13 cellular contexts compared by ENCODE assay signal in genomic region chr14:23548351-23549318, GRCh38. TPM values are rescaled to one million over a fixed set of nuclear protein-coding genes. Genes with fewer than 3 reads are reported as not detected.
DNase-seq lines count a peak whose midpoint lies in the region; ATAC-seq, FAIRE-seq and TF ChIP-seq lines count a peak whose summit lies in the region.
"Had no signal": no experiment of that assay in that cellular context is flagged by ENCODE, and none has a peak within 500 bp of the region (broad histone marks: within the 10 kb centered on the region; RNA-seq: fewer than 3 reads in every experiment).

No MANE protein-coding gene starts in this region.

- H3K4me1 Mint-ChIP-seq in HFFc6 (ENCODE audit: low read depth) (peaks cover 12% of the 10 kb centered on the region), astrocyte (ENCODE audit: low read depth, unreplicated experiment) (peaks cover 17% of the 10 kb centered on the region)
- peaks cover 3% of the 10 kb centered on the region for H3K4me1 Mint-ChIP-seq in activated naive CD8-positive, alpha-beta T cell treated with anti-CD3 and anti-CD28 coated beads for 36 hours

- H3K4me3 ChIP-seq in BLaER1 (no peak overlapping the region), astrocyte (ENCODE audit: insufficient read depth, low read depth, low read length) (no peak overlapping the region), Karpas-422 (ENCODE audit: low read length) (no peak overlapping the region)
- H3K4me3 ChIP-seq: right atrium auricular region had no signal

- no peaks in the 10 kb centered on the region for H3K36me3 ChIP-seq in BLaER1
- no peaks in the 10 kb centered on the region for H3K36me3 ChIP-seq in astrocyte (ENCODE audit: insufficient read depth, low read length)
- H3K36me3 ChIP-seq in Karpas-422 (ENCODE audit: insufficient read depth, low read length) = no peaks in the 10 kb centered on the region
- H3K36me3 ChIP-seq: right atrium auricular region had no signal

- DNase-seq in HFFc6 (peak; percentile 45), astrocyte (ENCODE audit: low read depth) (peak; percentile 56), iPS-NIHi7 (ENCODE audit: extremely low spot score) (peak; percentile 30), Karpas-422 (no peak), NCI-H1694 (lab: John Stamatoyannopoulos, UW) (no peak)
- DNase-seq in activated naive CD8-positive, alpha-beta T cell treated with anti-CD3 and anti-CD28 coated beads for 36 hours = no peak
- DNase-seq: activated T-cell treated with anti-CD3 and anti-CD28 coated beads, Interleukin-2, amount 50 U/mL, for 24 hours; aorta; NCI-H524 treated with DMSO at 0.1 percent for 48 hours had no signal

- no peak overlapping the region for H3K27ac Mint-ChIP-seq in HFFc6
- H3K27ac Mint-ChIP-seq in astrocyte (ENCODE audit: unreplicated experiment) = no peak overlapping the region
- H3K27ac Mint-ChIP-seq in activated naive CD8-positive, alpha-beta T cell treated with anti-CD3 and anti-CD28 coated beads for 36 hours = no peak overlapping the region
- H3K27ac Mint-ChIP-seq: activated T-cell treated with anti-CD3 and anti-CD28 coated beads, Interleukin-2, amount 50 U/mL, for 24 hours had no signal

- peak overlapping the region; percentile 26; the same call in 1 of the 2 replicates for H3K4me2 ChIP-seq in BLaER1
- H3K4me2 ChIP-seq in astrocyte (ENCODE audit: low read length) = peak overlapping the region; percentile 98
- H3K4me2 ChIP-seq in Karpas-422 (ENCODE audit: low read depth, low read length, poor library complexity, severe bottlenecking) = no peak overlapping the region

- H2AFZ ChIP-seq in astrocyte (ENCODE audit: low read depth, low read length) (peak overlapping the region; percentile 28), Karpas-422 (ENCODE audit: low read length) (no peak overlapping the region)

- H3K79me2 ChIP-seq in astrocyte (ENCODE audit: insufficient read depth, low read length) (peaks cover 5% of the 10 kb centered on the region), Karpas-422 (ENCODE audit: low read length) (no peaks in the 10 kb centered on the region)

- H4K20me1 ChIP-seq in BLaER1 (no peaks in the 10 kb centered on the region), astrocyte (ENCODE audit: insufficient read depth, low read length) (no peaks in the 10 kb centered on the region), Karpas-422 (ENCODE audit: insufficient read depth, low read depth, low read length) (no peaks in the 10 kb centered on the region)

- H3K9me3 Mint-ChIP-seq in HFFc6 = no peaks in the 10 kb centered on the region
- peaks cover 2% of the 10 kb centered on the region for H3K9me3 Mint-ChIP-seq in astrocyte (ENCODE audit: unreplicated experiment)
- no peaks in the 10 kb centered on the region for H3K9me3 Mint-ChIP-seq in activated naive CD8-positive, alpha-beta T cell treated with anti-CD3 and anti-CD28 coated beads for 36 hours
- H3K9me3 Mint-ChIP-seq: activated T-cell treated with anti-CD3 and anti-CD28 coated beads, Interleukin-2, amount 50 U/mL, for 24 hours had no signal

- H3K9ac ChIP-seq in BLaER1 (no peak overlapping the region), astrocyte (ENCODE audit: low read length) (peak overlapping the region; percentile 57), Karpas-422 (ENCODE audit: low read length) (no peak overlapping the region)

- no peaks in the 10 kb centered on the region for H3K9me3 ChIP-seq in BLaER1
- no peaks in the 10 kb centered on the region for H3K9me3 ChIP-seq in astrocyte (ENCODE audit: insufficient read depth, low read depth, low read length)
- no peaks in the 10 kb centered on the region for H3K9me3 ChIP-seq in Karpas-422 (ENCODE audit: low read length)
- H3K9me3 ChIP-seq: right atrium auricular region had no signal

- H3K4me3 Mint-ChIP-seq in HFFc6 (no peak overlapping the region), astrocyte (ENCODE audit: unreplicated experiment) (no peak overlapping the region)
- no peak overlapping the region for H3K4me3 Mint-ChIP-seq in activated naive CD8-positive, alpha-beta T cell treated with anti-CD3 and anti-CD28 coated beads for 36 hours
- H3K4me3 Mint-ChIP-seq: activated T-cell treated with anti-CD3 and anti-CD28 coated beads, Interleukin-2, amount 50 U/mL, for 24 hours had no signal

- no peak overlapping the region for H3K27ac ChIP-seq in BLaER1
- H3K27ac ChIP-seq in astrocyte (ENCODE audit: low read depth, low read length) = peak overlapping the region; percentile 74
- H3K27ac ChIP-seq in Karpas-422 (ENCODE audit: low read length) = no peak overlapping the region
- H3K27ac ChIP-seq: right atrium auricular region had no signal

- no peak for FAIRE-seq in astrocyte (lab: Jason Lieb, UNC)

- peaks cover 53% of the 10 kb centered on the region for H3K4me1 ChIP-seq in BLaER1
- peaks cover 20% of the 10 kb centered on the region for H3K4me1 ChIP-seq in astrocyte (ENCODE audit: insufficient read depth, low read length)
- peaks cover 16% of the 10 kb centered on the region for H3K4me1 ChIP-seq in Karpas-422 (ENCODE audit: low read length)

- no peak for ATAC-seq in GM21576 (IDR thresholded peaks at IDR 0.05; ENCODE audit: unreplicated experiment)
- ATAC-seq: SK-N-SH treated with all-trans-retinoic acid at 6 μM for 48 hours had no signal

- H3K27me3 ChIP-seq in BLaER1 (no peaks in the 10 kb centered on the region), astrocyte (ENCODE audit: insufficient read depth, low read length) (no peaks in the 10 kb centered on the region), Karpas-422 (ENCODE audit: low read length) (no peaks in the 10 kb centered on the region)
- H3K27me3 ChIP-seq: right atrium auricular region had no signal

- TF ChIP-seq CTCF in HFFc6 (IDR thresholded peaks at IDR 0.05) (no peak), astrocyte (IDR thresholded peaks at IDR 0.05; ENCODE audit: insufficient read depth, low read depth, low read length) (no peak)

- H3K27me3 Mint-ChIP-seq in HFFc6 (ENCODE audit: insufficient read depth) = peaks cover 6% of the 10 kb centered on the region
- H3K27me3 Mint-ChIP-seq in astrocyte (ENCODE audit: low read depth, unreplicated experiment) = no peaks in the 10 kb centered on the region
- no peaks in the 10 kb centered on the region for H3K27me3 Mint-ChIP-seq in activated naive CD8-positive, alpha-beta T cell treated with anti-CD3 and anti-CD28 coated beads for 36 hours
- H3K27me3 Mint-ChIP-seq: activated T-cell treated with anti-CD3 and anti-CD28 coated beads, Interleukin-2, amount 50 U/mL, for 24 hours had no signal

- H3K36me3 Mint-ChIP-seq in HFFc6 (ENCODE audit: low read depth) = no peaks in the 10 kb centered on the region
- H3K36me3 Mint-ChIP-seq in astrocyte (ENCODE audit: low read depth, unreplicated experiment) = peaks cover 9% of the 10 kb centered on the region
- no peaks in the 10 kb centered on the region for H3K36me3 Mint-ChIP-seq in activated naive CD8-positive, alpha-beta T cell treated with anti-CD3 and anti-CD28 coated beads for 36 hours

- H3K9me2 ChIP-seq in Karpas-422 (replicated peaks; ENCODE audit: insufficient read depth, low read length) = no peaks in the 10 kb centered on the region

RNA-seq across cellular contexts. Expression of gene ZFHX2, which starts 2.9 kb away (rescaled TPM):
- 1 to 10 TPM in 4 of 6 experiments, under 1 TPM in 2; 0.63 to 4.2 (median 1.7) TPM for total RNA-seq in HFFc6 (2021; fragmentation: NEBNext Ultra II Directional; extraction: Animal tissue kit (Norgen Biotek cat#: 25700))
- total RNA-seq in astrocyte = 27.3 TPM in 2 replicates
- 1 to 10 TPM in 1 of 2 experiments, under 1 TPM in 1; 0.85 to 1.1 TPM for total RNA-seq in activated naive CD8-positive, alpha-beta T cell treated with anti-CD3 and anti-CD28 coated beads for 36 hours
- 0.07 and 0.32 TPM in 2 replicates for total RNA-seq in Karpas-422 (2014; rRNA removed; shearing (Covaris generic); ENCODE audit: low replicate concordance)

RNA-seq across cellular contexts. Expression of gene THTPA, which starts 7.4 kb away (rescaled TPM):
- 10 to 100 TPM; 10.4 to 14.1 (median 11.0) TPM for total RNA-seq in HFFc6 (2021; fragmentation: NEBNext Ultra II Directional; extraction: Animal tissue kit (Norgen Biotek cat#: 25700))
- total RNA-seq in astrocyte = 6.8 and 8.1 TPM in 2 replicates
- total RNA-seq in activated naive CD8-positive, alpha-beta T cell treated with anti-CD3 and anti-CD28 coated beads for 36 hours = 1 to 10 TPM; 7.6 to 9.4 TPM
- 16.2 and 57.5 TPM in 2 replicates for total RNA-seq in Karpas-422 (2014; rRNA removed; shearing (Covaris generic); ENCODE audit: low replicate concordance)

RNA-seq across cellular contexts. Expression of gene AP1G2, which starts 19.0 kb away (rescaled TPM):
- 1 to 10 TPM; 1.6 to 8.3 (median 2.2) TPM for total RNA-seq in HFFc6 (2021; fragmentation: NEBNext Ultra II Directional; extraction: Animal tissue kit (Norgen Biotek cat#: 25700))
- 73.6 and 80.9 TPM in 2 replicates for total RNA-seq in astrocyte
- total RNA-seq in activated naive CD8-positive, alpha-beta T cell treated with anti-CD3 and anti-CD28 coated beads for 36 hours = 100 to 1,000 TPM; 118 to 124 TPM
- total RNA-seq in Karpas-422 (2014; rRNA removed; shearing (Covaris generic); ENCODE audit: low replicate concordance) = 207 and 248 TPM in 2 replicates

RNA-seq across cellular contexts. Expression of gene JPH4, which starts 30.0 kb away (rescaled TPM):
- not detected for total RNA-seq in HFFc6 (2021; fragmentation: NEBNext Ultra II Directional; extraction: Animal tissue kit (Norgen Biotek cat#: 25700))
- 0.87 and 1.1 TPM in 2 replicates for total RNA-seq in astrocyte
- total RNA-seq in activated naive CD8-positive, alpha-beta T cell treated with anti-CD3 and anti-CD28 coated beads for 36 hours = under 1 TPM; 0.72 to 0.74 TPM
- total RNA-seq in Karpas-422 (2014; rRNA removed; shearing (Covaris generic); ENCODE audit: low replicate concordance) = 0.29 TPM in 1 of 2 replicates, not detected in the other

Comparison
In these comparisons a context has a peak if more than half of its experiments do, and no peak if none do; other contexts are left out.
1. DNase-seq: peak in HFFc6 (single experiment), astrocyte (single experiment) and iPS-NIHi7 (single experiment); none in activated naive CD8-positive, alpha-beta T cell treated with anti-CD3 and anti-CD28 coated beads for 36 hours (single experiment), Karpas-422 (single experiment) and NCI-H1694 (single experiment).